ENCODE assay signal across 17 cellular contexts in the genomic region with DNA sequence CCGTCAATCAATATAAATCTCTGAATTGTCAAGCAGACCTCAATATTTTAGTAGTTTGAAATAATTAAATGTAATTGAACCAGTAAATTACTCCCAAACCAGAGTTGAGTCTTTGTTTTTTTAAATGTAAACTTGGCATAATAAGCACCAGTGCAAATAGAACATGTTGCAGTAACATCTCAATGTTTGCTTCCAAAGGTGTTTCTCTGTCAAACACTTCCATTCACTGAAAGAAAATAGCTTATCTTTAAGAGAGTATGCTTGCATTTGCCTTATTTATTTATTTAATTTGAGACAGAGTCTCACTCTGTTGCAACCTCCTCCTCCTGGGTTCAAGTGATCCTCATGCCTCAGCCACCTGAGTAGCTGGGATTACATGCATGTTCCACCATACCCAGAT. TPM values are rescaled to one million over a fixed set of nuclear protein-coding genes. Genes with fewer than 3 reads are reported as not detected.
A peak's percentile ranks its signal among the peaks of the same experiment; 100 is the strongest.
DNase-seq lines count a peak whose midpoint lies in the region; ATAC-seq, FAIRE-seq and TF ChIP-seq lines count a peak whose summit lies in the region.
"Had no signal": no experiment of that assay in that cellular context is flagged by ENCODE, and none has a peak within 500 bp of the region (broad histone marks: within the 10 kb centered on the region; RNA-seq: fewer than 3 reads in every experiment).

No MANE protein-coding gene starts in this region.

- no peak overlapping the region for H3K4me2 ChIP-seq in HepG2 (ENCODE audit: low read depth, low read length)
- H3K4me2 ChIP-seq in smooth muscle cell: peak overlapping the region; percentile 38
- no peak overlapping the region for H3K4me2 ChIP-seq in neuronal stem cell (ENCODE audit: insufficient read depth, low read length, poor library complexity, severe bottlenecking)
- H3K4me2 ChIP-seq: BLaER1, GM23338 had no signal

- TF ChIP-seq POLR2A in HepG2 (IDR thresholded peaks at IDR 0.05; ENCODE audit: insufficient read depth in 1 of 2, low read depth in 2 of 2, low read length in 2 of 2): no peak

- no peak overlapping the region for H4K8ac ChIP-seq in neuronal stem cell (ENCODE audit: low read depth, low read length)

- H3K36me3 Mint-ChIP-seq in activated CD4-positive, alpha-beta T cell treated with anti-CD3 and anti-CD28 coated beads, Interleukin-2, amount 10 ng/mL, durations not matched to agents 24 days and 14 days (ENCODE audit: low read depth): peaks cover 16% of the 10 kb centered on the region
- no peaks in the 10 kb centered on the region for H3K36me3 Mint-ChIP-seq in activated T-helper 17 cell treated with anti-CD3 and anti-CD28 coated beads, Interleukin-2, amount 50 U/mL, for 72 hours (ENCODE audit: low read depth)
- no peaks in the 10 kb centered on the region for H3K36me3 Mint-ChIP-seq in activated CD8-positive, alpha-beta memory T cell treated with anti-CD3 and anti-CD28 coated beads, Interleukin-2, amount 10 ng/mL, durations not matched to agents 7 days and 5 days

- H2BK5ac ChIP-seq in neuronal stem cell (ENCODE audit: low read length): no peak overlapping the region

- 65% methylated on average over 1 of the region's 1 CpG for WGBS in HepG2 (ENCODE audit: low lambda C conversion rate)
- 100% methylated on average over 1 of the region's 1 CpG for WGBS in smooth muscle cell (ENCODE audit: low lambda C conversion rate)
- WGBS in neuronal stem cell (ENCODE audit: extremely low coverage in 2 of 2, insufficient read length in 2 of 2, insufficient replicate concordance in 1 of 2), 2 donors: no CpG with 5 or more reads among the region's 1 CpG

- H3K27me3 Mint-ChIP-seq in activated CD4-positive, alpha-beta T cell treated with anti-CD3 and anti-CD28 coated beads, Interleukin-2, amount 10 ng/mL, durations not matched to agents 24 days and 14 days: peaks cover 28% of the 10 kb centered on the region
- H3K27me3 Mint-ChIP-seq in activated T-helper 17 cell treated with anti-CD3 and anti-CD28 coated beads, Interleukin-2, amount 50 U/mL, for 72 hours: no peaks in the 10 kb centered on the region
- peaks cover 2% of the 10 kb centered on the region for H3K27me3 Mint-ChIP-seq in activated CD8-positive, alpha-beta memory T cell treated with anti-CD3 and anti-CD28 coated beads, Interleukin-2, amount 10 ng/mL, durations not matched to agents 7 days and 5 days

- no peak for TF ChIP-seq RAD21 in HepG2 (CRISPR knock-in tag; IDR thresholded peaks at IDR 0.05)

- TF ChIP-seq EP300 in HepG2 (IDR thresholded peaks at IDR 0.05; ENCODE audit: low read depth in 2 of 2, low read length in 2 of 2) (no peak), HepG2 (CRISPR knock-in tag; IDR thresholded peaks at IDR 0.05; ENCODE audit: borderline replicate concordance) (no peak)

- H3K14ac ChIP-seq in neuronal stem cell (ENCODE audit: low read length): no peak overlapping the region

- no peak overlapping the region for H2AFZ ChIP-seq in HepG2 (ENCODE audit: low read length)
- H2AFZ ChIP-seq in smooth muscle cell (ENCODE audit: low read depth): no peak overlapping the region
- no peak overlapping the region for H2AFZ ChIP-seq in neuronal stem cell (ENCODE audit: low read length)

- H3K9me3 ChIP-seq in HepG2 (ENCODE audit: low read length) (no peaks in the 10 kb centered on the region), smooth muscle cell (replicated peaks; ENCODE audit: low read depth) (no peaks in the 10 kb centered on the region), neuronal stem cell (replicated peaks in 1 of 2; ENCODE audit: control insufficient read depth in 2 of 2, insufficient read depth in 1 of 2, low read depth in 1 of 2, low read length in 2 of 2) (no peaks in the 10 kb centered on the region)
- H3K9me3 ChIP-seq: BLaER1 had no signal

- no peak for FAIRE-seq in HepG2 (lab: Jason Lieb, UNC)
- FAIRE-seq: GM19239 had no signal

- peaks cover 35% of the 10 kb centered on the region for H3K4me1 ChIP-seq in HepG2 (ENCODE audit: insufficient read depth, low read length)
- peaks cover 15% of the 10 kb centered on the region for H3K4me1 ChIP-seq in smooth muscle cell (ENCODE audit: low read depth)
- no peaks in the 10 kb centered on the region for H3K4me1 ChIP-seq in neuronal stem cell (ENCODE audit: control insufficient read depth in 2 of 2, insufficient read depth in 1 of 2, low read depth in 1 of 2, low read length in 2 of 2)
- H3K4me1 ChIP-seq: BLaER1 had no signal

- in situ Hi-C loops in HepG2 (cut with HindIII; ENCODE audit: extremely low pct_ligation_motif_present, low pct_unique_long_range_greater_than_20kb): no loop called here

- no peak overlapping the region for H2AK5ac ChIP-seq in neuronal stem cell (ENCODE audit: low read depth, low read length)

- H3K27ac Mint-ChIP-seq in activated CD4-positive, alpha-beta T cell treated with anti-CD3 and anti-CD28 coated beads, Interleukin-2, amount 10 ng/mL, durations not matched to agents 24 days and 14 days: no peak overlapping the region
- peak overlapping the region; percentile 74 for H3K27ac Mint-ChIP-seq in activated T-helper 17 cell treated with anti-CD3 and anti-CD28 coated beads, Interleukin-2, amount 50 U/mL, for 72 hours
- H3K27ac Mint-ChIP-seq in activated CD8-positive, alpha-beta memory T cell treated with anti-CD3 and anti-CD28 coated beads, Interleukin-2, amount 10 ng/mL, durations not matched to agents 7 days and 5 days: no peak overlapping the region

- intact Hi-C loops in activated CD4-positive, alpha-beta T cell treated with anti-CD3 and anti-CD28 coated beads, Interleukin-2, amount 10 ng/mL, durations not matched to agents 24 days and 14 days (cut with micrococcal nuclease): no loop called here
- intact Hi-C loops in HepG2 (cut with micrococcal nuclease; ENCODE audit: unreplicated experiment): no loop called here

- H3K79me2 ChIP-seq in HepG2 (ENCODE audit: insufficient read depth, low read length): no peaks in the 10 kb centered on the region
- H3K79me2 ChIP-seq in smooth muscle cell (ENCODE audit: low read depth): no peaks in the 10 kb centered on the region

- H3K18ac ChIP-seq in neuronal stem cell (ENCODE audit: low read length): no peak overlapping the region

- H3F3A ChIP-seq in smooth muscle cell (ENCODE audit: low read depth): peaks cover 10% of the 10 kb centered on the region

- no peak for DNase-seq in activated CD4-positive, alpha-beta T cell treated with anti-CD3 and anti-CD28 coated beads, Interleukin-2, amount 10 ng/mL, durations not matched to agents 24 days and 14 days
- no peak for DNase-seq in activated CD4-positive, alpha-beta T cell treated with anti-CD3 and anti-CD28 coated beads for 48 hours
- no peak for DNase-seq in HepG2 (ENCODE audit: low spot score)
- no peak for DNase-seq in smooth muscle cell (lab: John Stamatoyannopoulos, UW; ENCODE audit: unreplicated experiment)
- no peak for DNase-seq in activated CD8-positive, alpha-beta memory T cell treated with anti-CD3 and anti-CD28 coated beads, Interleukin-2, amount 10 ng/mL, durations not matched to agents 7 days and 5 days
- no peak for DNase-seq in omental fat pad (ENCODE audit: low spot score)
- DNase-seq in neuronal stem cell (ENCODE audit: low spot score): no peak
- DNase-seq: AML-193; CD8-positive, alpha-beta memory T cell; DMS53; GF-D8; H7 had no signal

- no peak overlapping the region for H2BK15ac ChIP-seq in neuronal stem cell (ENCODE audit: low read length)

- peaks cover 22% of the 10 kb centered on the region for H3K4me1 Mint-ChIP-seq in activated CD4-positive, alpha-beta T cell treated with anti-CD3 and anti-CD28 coated beads, Interleukin-2, amount 10 ng/mL, durations not matched to agents 24 days and 14 days
- peaks cover 26% of the 10 kb centered on the region for H3K4me1 Mint-ChIP-seq in activated T-helper 17 cell treated with anti-CD3 and anti-CD28 coated beads, Interleukin-2, amount 50 U/mL, for 72 hours
- peaks cover 7% of the 10 kb centered on the region for H3K4me1 Mint-ChIP-seq in activated CD8-positive, alpha-beta memory T cell treated with anti-CD3 and anti-CD28 coated beads, Interleukin-2, amount 10 ng/mL, durations not matched to agents 7 days and 5 days
- H3K4me1 Mint-ChIP-seq: GM23338 had no signal

- peaks cover 14% of the 10 kb centered on the region for H3K9me3 Mint-ChIP-seq in activated CD4-positive, alpha-beta T cell treated with anti-CD3 and anti-CD28 coated beads, Interleukin-2, amount 10 ng/mL, durations not matched to agents 24 days and 14 days
- no peaks in the 10 kb centered on the region for H3K9me3 Mint-ChIP-seq in activated T-helper 17 cell treated with anti-CD3 and anti-CD28 coated beads, Interleukin-2, amount 50 U/mL, for 72 hours
- no peaks in the 10 kb centered on the region for H3K9me3 Mint-ChIP-seq in activated CD8-positive, alpha-beta memory T cell treated with anti-CD3 and anti-CD28 coated beads, Interleukin-2, amount 10 ng/mL, durations not matched to agents 7 days and 5 days (ENCODE audit: low read depth)

- H3K23ac ChIP-seq in neuronal stem cell (ENCODE audit: low read depth, low read length, poor library complexity): no peak overlapping the region

- H4K20me1 ChIP-seq in HepG2 (ENCODE audit: insufficient read depth, low read length) (no peaks in the 10 kb centered on the region), smooth muscle cell (ENCODE audit: low read depth) (no peaks in the 10 kb centered on the region)
- H4K20me1 ChIP-seq: BLaER1 had no signal

- CTCF ChIA-PET in HepG2 (lab: Yijun Ruan, JAX; ENCODE audit: low intra/inter-chr PET ratio, low total read pairs): no interaction called here
- CTCF ChIA-PET in activated CD8-positive, alpha-beta memory T cell treated with anti-CD3 and anti-CD28 coated beads, Interleukin-2, amount 10 ng/mL, durations not matched to agents 7 days and 5 days (lab: Charles Lee): no interaction called here

- H3K4me3 Mint-ChIP-seq in activated CD4-positive, alpha-beta T cell treated with anti-CD3 and anti-CD28 coated beads, Interleukin-2, amount 10 ng/mL, durations not matched to agents 24 days and 14 days: peak overlapping the region; percentile 66
- H3K4me3 Mint-ChIP-seq in activated T-helper 17 cell treated with anti-CD3 and anti-CD28 coated beads, Interleukin-2, amount 50 U/mL, for 72 hours: peak overlapping the region; percentile 59
- no peak overlapping the region for H3K4me3 Mint-ChIP-seq in activated CD8-positive, alpha-beta memory T cell treated with anti-CD3 and anti-CD28 coated beads, Interleukin-2, amount 10 ng/mL, durations not matched to agents 7 days and 5 days
- H3K4me3 Mint-ChIP-seq: GM23338 had no signal

- POLR2A ChIA-PET in HepG2 (lab: Yijun Ruan, JAX): interaction anchor here (0.7 to 1.5 kb wide), 2 partner anchors 33 to 53 kb away, joined by 3 to 4 read pairs; no protein-coding TSS in a partner anchor

- H3K9ac ChIP-seq in HepG2 (ENCODE audit: insufficient read depth, low read depth, low read length) (no peak overlapping the region), smooth muscle cell (ENCODE audit: low read depth) (peak overlapping the region; percentile 80), neuronal stem cell (ENCODE audit: low read depth, low read length, poor library complexity) (no peak overlapping the region)
- H3K9ac ChIP-seq: BLaER1 had no signal

- H3K4me3 ChIP-seq in HepG2 (replicated peaks in 1 of 3; ENCODE audit: insufficient read depth in 1 of 3, low read depth in 2 of 3, low read length in 3 of 3): no peak overlapping the region
- H3K4me3 ChIP-seq in smooth muscle cell: no peak overlapping the region
- H3K4me3 ChIP-seq in neuronal stem cell (ENCODE audit: low read length in 2 of 2): no peak overlapping the region
- H3K4me3 ChIP-seq: BLaER1, GM23338 had no signal

- H2BK120ac ChIP-seq in neuronal stem cell (ENCODE audit: low read depth, low read length): no peak overlapping the region

- no TSS peak for BruUV-seq in HepG2 (replicated peaks; lab: Mats Ljungman, UMichigan)

- H3K36me3 ChIP-seq in HepG2 (replicated peaks in 1 of 2; ENCODE audit: control insufficient read depth in 1 of 2, insufficient read depth in 2 of 2, low read length in 2 of 2): no peaks in the 10 kb centered on the region
- no peaks in the 10 kb centered on the region for H3K36me3 ChIP-seq in smooth muscle cell (ENCODE audit: low read depth)
- H3K36me3 ChIP-seq in neuronal stem cell (replicated peaks in 1 of 2; ENCODE audit: control insufficient read depth in 2 of 2, insufficient read depth in 2 of 2, low read length in 2 of 2): no peaks in the 10 kb centered on the region
- H3K36me3 ChIP-seq: BLaER1 had no signal

- H3K79me1 ChIP-seq in neuronal stem cell (ENCODE audit: low read depth, low read length): no peaks in the 10 kb centered on the region

- H3K4ac ChIP-seq in neuronal stem cell (ENCODE audit: low read length): no peak overlapping the region

- TF ChIP-seq CTCF in HepG2 (CRISPR knock-in tag; IDR thresholded peaks at IDR 0.05) (no peak), smooth muscle cell (IDR thresholded peaks at IDR 0.05; ENCODE audit: borderline replicate concordance, insufficient read depth, poor library complexity, severe bottlenecking) (no peak), omental fat pad (IDR thresholded peaks at IDR 0.05) (no peak)

- H2BK12ac ChIP-seq in neuronal stem cell (ENCODE audit: low read length): no peak overlapping the region

- no peak overlapping the region for H4K91ac ChIP-seq in neuronal stem cell (ENCODE audit: low read depth, low read length, poor library complexity)

- H3K27me3 ChIP-seq in HepG2 (ENCODE audit: control insufficient read depth in 1 of 2, insufficient read depth in 2 of 2, low read length in 2 of 2): 0 out of 5 replicates have a peak, but pooled peaks cover 0 to 3% of the 10 kb centered on the region in 2 experiments
- no peaks in the 10 kb centered on the region for H3K27me3 ChIP-seq in smooth muscle cell (ENCODE audit: low read depth)
- peaks cover 0 to 4% (median 0%) of the 10 kb centered on the region in 3 experiments for H3K27me3 ChIP-seq in neuronal stem cell (ENCODE audit: control insufficient read depth in 3 of 3, insufficient read depth in 3 of 3, low read depth in 1 of 3, low read length in 3 of 3)
- H3K27me3 ChIP-seq: BLaER1 had no signal

- H3K27ac ChIP-seq in HepG2 (ENCODE audit: extremely low read length, insufficient read depth, low read length) (no peak overlapping the region), smooth muscle cell (ENCODE audit: low read depth) (peak overlapping the region; percentile 94), neuronal stem cell (replicated peaks; ENCODE audit: low read length) (no peak overlapping the region)
- H3K27ac ChIP-seq: 22Rv1, BLaER1 had no signal

- ATAC-seq in activated T-helper 17 cell treated with anti-CD3 and anti-CD28 coated beads, Interleukin-2, amount 50 U/mL, for 72 hours (replicated peaks): no peak
- ATAC-seq in HepG2 (no peak), omental fat pad (ENCODE audit: low FRiP score) (no peak)
- no peak for ATAC-seq in activated CD8-positive, alpha-beta memory T cell treated with anti-CD3 and anti-CD28 coated beads, Interleukin-2, amount 10 ng/mL, durations not matched to agents 7 days and 5 days
- ATAC-seq: GM23338 had no signal

RNA-seq across cellular contexts. Expression of a gene that starts 39.9 kb away (rescaled TPM):
- total RNA-seq in activated CD4-positive, alpha-beta T cell treated with anti-CD3 and anti-CD28 coated beads, Interleukin-2, amount 10 ng/mL, durations not matched to agents 24 days and 14 days: 17.4 and 17.6 TPM in 2 replicates
- 10 to 100 TPM; 22.7 to 61.4 TPM for total RNA-seq in activated T-helper 17 cell treated with anti-CD3 and anti-CD28 coated beads, Interleukin-2, amount 50 U/mL, for 72 hours
- total RNA-seq in HepG2 (2016; rRNA removed; fragmentation: Illumina TruSeq; extraction: Trizol) (0.18 TPM in 2 replicates), smooth muscle cell (146 TPM in 2 replicates), omental fat pad (10 to 100 TPM in 1 of 4 donors, 1 to 10 TPM in 3; 3.1 to 19.2 (median 4.7) TPM)
- not detected in 2 replicates for total RNA-seq in HepG2 (2016; cell fraction: cytosol; rRNA removed; fragmentation: Illumina TruSeq; extraction: Trizol; ENCODE audit: low read depth)
- 0.13 and 0.39 TPM in 2 replicates for total RNA-seq in HepG2 (2016; cell fraction: insoluble cytoplasmic fraction; rRNA removed; fragmentation: Illumina TruSeq; extraction: Trizol)
- total RNA-seq in HepG2 (2016; cell fraction: membrane; rRNA removed; fragmentation: Illumina TruSeq; extraction: Trizol): 0.07 and 0.12 TPM in 2 replicates
- total RNA-seq in HepG2 (2016; cell fraction: nucleus; rRNA removed; fragmentation: Illumina TruSeq; extraction: Trizol): not detected in 2 replicates
- polyA plus RNA-seq in HepG2 (2011; rRNA removed) (27.3 and 30.1 TPM in 2 replicates), smooth muscle cell (127 and 154 TPM in 2 replicates)
- 13.7 and 27.8 TPM in 2 replicates for polyA plus RNA-seq in HepG2 (2011; cell fraction: cytosol; rRNA removed)
- 14.1 and 18.4 TPM in 2 replicates for polyA plus RNA-seq in HepG2 (2011; cell fraction: nucleus; rRNA removed)
- polyA plus RNA-seq in HepG2 (2012): 89.8 and 101 TPM in 2 replicates
- not detected in 2 replicates for polyA plus RNA-seq in HepG2 (2016; cell fraction: cytosol; fragmentation: Illumina TruSeq; extraction: Trizol; ENCODE audit: low read depth)
- 0.11 and 0.19 TPM in 2 replicates for polyA plus RNA-seq in HepG2 (2016; cell fraction: insoluble cytoplasmic fraction; fragmentation: Illumina TruSeq; extraction: Trizol; ENCODE audit: low read depth)
- polyA plus RNA-seq in HepG2 (2016; cell fraction: membrane; fragmentation: Illumina TruSeq; extraction: Trizol; ENCODE audit: low read depth): 0.17 TPM in 1 of 2 replicates, not detected in the other
- polyA plus RNA-seq in HepG2 (2016; cell fraction: nucleus; fragmentation: Illumina TruSeq; extraction: Trizol; ENCODE audit: insufficient read depth, low read depth): not detected in 2 replicates
- 8.9 and 29.0 TPM in 2 replicates for polyA minus RNA-seq in HepG2 (2011; rRNA and poly(A)+ RNA removed; ENCODE audit: low replicate concordance)
- polyA minus RNA-seq in HepG2 (2011; cell fraction: cytosol; rRNA and poly(A)+ RNA removed): 24.4 and 43.2 TPM in 2 replicates
- 23.8 and 49.0 TPM in 2 replicates for polyA minus RNA-seq in HepG2 (2011; cell fraction: nucleus; rRNA and poly(A)+ RNA removed)
- total RNA-seq in activated CD8-positive, alpha-beta memory T cell treated with anti-CD3 and anti-CD28 coated beads, Interleukin-2, amount 10 ng/mL, durations not matched to agents 7 days and 5 days: 1 to 10 TPM; 4.3 to 5.0 TPM
- polyA plus RNA-seq in neuronal stem cell (2013, experiment 1 of 2): 7.8 TPM
- 8.1 TPM for polyA plus RNA-seq in neuronal stem cell (2013, experiment 2 of 2)
